Comparison of ENCODE assay signal across 28 cellular contexts in genomic region chr12:99627459-99627858, GRCh38. TPM values are rescaled to one million over a fixed set of nuclear protein-coding genes. Genes with fewer than 3 reads are reported as not detected.
DNase-seq lines count a peak whose midpoint lies in the region; ATAC-seq and TF ChIP-seq lines count a peak whose summit lies in the region.
"Had no signal": no experiment of that assay in that cellular context is flagged by ENCODE, and none has a peak within 500 bp of the region (broad histone marks: within the 10 kb centered on the region; RNA-seq: fewer than 3 reads in every experiment).

No MANE protein-coding gene starts in this region.

- no peaks in the 10 kb centered on the region for H3K36me3 Mint-ChIP-seq in effector memory CD8-positive, alpha-beta T cell (ENCODE audit: insufficient read depth)
- H3K36me3 Mint-ChIP-seq in activated CD8-positive, alpha-beta T cell treated with anti-CD3 and anti-CD28 coated beads, Interleukin-2, amount 10 ng/mL, durations not matched to agents 7 days and 5 days (ENCODE audit: low read depth), result no peaks in the 10 kb centered on the region
- H3K36me3 Mint-ChIP-seq: CD14-positive monocyte; CD4-positive, alpha-beta memory T cell; CD4-positive, CD25-positive, alpha-beta regulatory T cell; CD8-positive, alpha-beta memory T cell had no signal

- no peaks in the 10 kb centered on the region for H3K4me1 Mint-ChIP-seq in effector memory CD8-positive, alpha-beta T cell (ENCODE audit: low read depth in 2 of 2)
- H3K4me1 Mint-ChIP-seq in activated CD8-positive, alpha-beta T cell treated with anti-CD3 and anti-CD28 coated beads, Interleukin-2, amount 10 ng/mL, durations not matched to agents 7 days and 5 days (ENCODE audit: low read depth), result no peaks in the 10 kb centered on the region
- H3K4me1 Mint-ChIP-seq: CD14-positive monocyte; CD4-positive, alpha-beta memory T cell; CD4-positive, CD25-positive, alpha-beta regulatory T cell; CD8-positive, alpha-beta memory T cell had no signal

- H3K9ac ChIP-seq in Karpas-422 (ENCODE audit: low read length) (peak overlapping the region; percentile 21), SK-N-MC (ENCODE audit: insufficient read length) (no peak overlapping the region)
- H3K9ac ChIP-seq: BLaER1 had no signal

- no peaks in the 10 kb centered on the region for H3K79me2 ChIP-seq in Karpas-422 (ENCODE audit: low read length)

- H3K27ac ChIP-seq in 22Rv1 (no peak overlapping the region), Karpas-422 (ENCODE audit: low read length) (peak overlapping the region; percentile 79), SK-N-MC (no peak overlapping the region), right atrium auricular region (no peak overlapping the region)
- H3K27ac ChIP-seq: BLaER1 had no signal

- no peak overlapping the region for H3K4me3 Mint-ChIP-seq in effector memory CD8-positive, alpha-beta T cell
- no peak overlapping the region for H3K4me3 Mint-ChIP-seq in activated CD8-positive, alpha-beta T cell treated with anti-CD3 and anti-CD28 coated beads, Interleukin-2, amount 10 ng/mL, durations not matched to agents 7 days and 5 days
- H3K4me3 Mint-ChIP-seq: CD14-positive monocyte; CD4-positive, alpha-beta memory T cell; CD4-positive, CD25-positive, alpha-beta regulatory T cell; CD8-positive, alpha-beta memory T cell had no signal

- H3K9me2 ChIP-seq in Karpas-422 (replicated peaks; ENCODE audit: insufficient read depth, low read length), result no peaks in the 10 kb centered on the region

- no peak for ATAC-seq in effector memory CD8-positive, alpha-beta T cell (replicated peaks)
- ATAC-seq in activated CD8-positive, alpha-beta T cell treated with anti-CD3 and anti-CD28 coated beads, Interleukin-2, amount 10 ng/mL, durations not matched to agents 7 days and 5 days, result no peak
- ATAC-seq: GM12878 had no signal

- CTCF ChIA-PET in activated CD8-positive, alpha-beta T cell treated with anti-CD3 and anti-CD28 coated beads, Interleukin-2, amount 10 ng/mL, durations not matched to agents 7 days and 5 days (lab: Charles Lee), result no interaction called here

- no peaks in the 10 kb centered on the region for H4K20me1 ChIP-seq in Karpas-422 (ENCODE audit: insufficient read depth, low read depth, low read length)
- H4K20me1 ChIP-seq: BLaER1 had no signal

- H3K4me1 ChIP-seq in Karpas-422 (ENCODE audit: low read length) (peaks cover 68% of the 10 kb centered on the region), right atrium auricular region (no peaks in the 10 kb centered on the region)
- H3K4me1 ChIP-seq: BE2C had no signal

- H3K27ac Mint-ChIP-seq in effector memory CD8-positive, alpha-beta T cell, result no peak overlapping the region
- no peak overlapping the region for H3K27ac Mint-ChIP-seq in activated CD8-positive, alpha-beta T cell treated with anti-CD3 and anti-CD28 coated beads, Interleukin-2, amount 10 ng/mL, durations not matched to agents 7 days and 5 days
- H3K27ac Mint-ChIP-seq: CD14-positive monocyte; CD4-positive, alpha-beta memory T cell; CD4-positive, CD25-positive, alpha-beta regulatory T cell; CD8-positive, alpha-beta memory T cell had no signal

- H3K27me3 Mint-ChIP-seq in effector memory CD8-positive, alpha-beta T cell, result no peaks in the 10 kb centered on the region
- no peaks in the 10 kb centered on the region for H3K27me3 Mint-ChIP-seq in activated CD8-positive, alpha-beta T cell treated with anti-CD3 and anti-CD28 coated beads, Interleukin-2, amount 10 ng/mL, durations not matched to agents 7 days and 5 days (ENCODE audit: low read depth)
- H3K27me3 Mint-ChIP-seq: CD4-positive, alpha-beta memory T cell; CD4-positive, CD25-positive, alpha-beta regulatory T cell; CD8-positive, alpha-beta memory T cell had no signal

- in situ Hi-C loops in KBM-7 (cut with MboI; ENCODE audit: low pct_unique_long_range_greater_than_20kb, low sequenced_read_pairs), result no loop called here

- TF ChIP-seq CTCF in 22Rv1 (IDR thresholded peaks at IDR 0.05) (peak; percentile 21; the same call in 1 of the 2 replicates), right atrium auricular region (IDR thresholded peaks at IDR 0.05) (no peak)

- no peaks in the 10 kb centered on the region for H3K9me3 ChIP-seq in Karpas-422 (ENCODE audit: low read length)
- H3K9me3 ChIP-seq in SK-N-MC (ENCODE audit: low read depth, low read length), result no peaks in the 10 kb centered on the region
- H3K9me3 ChIP-seq in right atrium auricular region, result peaks cover 0 to 2% of the 10 kb centered on the region in 2 donors
- H3K9me3 ChIP-seq: BE2C had no signal

- DNase-seq in Karpas-422 (peak; percentile 58), NCI-H226 (peak; percentile 16), SK-N-MC (ENCODE audit: low read depth, low spot score) (peak; percentile 8), KBM-7 (no peak), right atrium auricular region (ENCODE audit: low spot score) (no peak)
- no peak for DNase-seq in effector memory CD8-positive, alpha-beta T cell
- no peak for DNase-seq in activated CD8-positive, alpha-beta T cell treated with anti-CD3 and anti-CD28 coated beads, Interleukin-2, amount 10 ng/mL, durations not matched to agents 7 days and 5 days
- DNase-seq: ACHN; BE2C; C1 segment of cervical spinal cord; CD4-positive, alpha-beta memory T cell; CD4-positive, CD25-positive, alpha-beta regulatory T cell; CD8-positive, alpha-beta memory T cell; COR-L47; DMS 273 treated with DMSO at 0.1 percent for 48 hours; DMS153; DMS53; DMS79; DND-41; EL; GDM1 had no signal

- H3K4me2 ChIP-seq in Karpas-422 (ENCODE audit: low read depth, low read length, poor library complexity, severe bottlenecking), result peak overlapping the region; percentile 53
- H3K4me2 ChIP-seq: BLaER1 had no signal

- peak overlapping the region; percentile 10 for H3K4me3 ChIP-seq in Karpas-422 (ENCODE audit: low read length)
- H3K4me3 ChIP-seq in SK-N-MC, result no peak overlapping the region
- H3K4me3 ChIP-seq in right atrium auricular region, result no peak overlapping the region
- H3K4me3 ChIP-seq: BLaER1, GM12878 had no signal

- H2AFZ ChIP-seq in Karpas-422 (ENCODE audit: low read length), result 0 out of 2 replicates have a peak overlapping the region, but pooled peaks have one; percentile 16

- no peaks in the 10 kb centered on the region for H3K27me3 ChIP-seq in Karpas-422 (ENCODE audit: low read length)
- H3K27me3 ChIP-seq in right atrium auricular region, result no peaks in the 10 kb centered on the region
- H3K27me3 ChIP-seq: BE2C, BLaER1 had no signal

- peaks cover 6 to 7% of the 10 kb centered on the region in 2 donors for H3K9me3 Mint-ChIP-seq in effector memory CD8-positive, alpha-beta T cell
- no peaks in the 10 kb centered on the region for H3K9me3 Mint-ChIP-seq in activated CD8-positive, alpha-beta T cell treated with anti-CD3 and anti-CD28 coated beads, Interleukin-2, amount 10 ng/mL, durations not matched to agents 7 days and 5 days (ENCODE audit: insufficient read depth)
- H3K9me3 Mint-ChIP-seq: CD14-positive monocyte had no signal

- POLR2A ChIA-PET in activated CD8-positive, alpha-beta T cell treated with anti-CD3 and anti-CD28 coated beads, Interleukin-2, amount 10 ng/mL, durations not matched to agents 7 days and 5 days (lab: Charles Lee), result no interaction called here

- H3K36me3 ChIP-seq in Karpas-422 (ENCODE audit: insufficient read depth, low read length), result no peaks in the 10 kb centered on the region; the same call in 1 of the 2 replicates
- H3K36me3 ChIP-seq in SK-N-MC (ENCODE audit: insufficient read depth, low read length), result no peaks in the 10 kb centered on the region
- H3K36me3 ChIP-seq in right atrium auricular region, result no peaks in the 10 kb centered on the region
- H3K36me3 ChIP-seq: BE2C had no signal

RNA-seq across cellular contexts. Expression of gene GARIN6, which starts 20.1 kb away (rescaled TPM):
- total RNA-seq in Karpas-422 (2014; rRNA removed; shearing (Covaris generic); ENCODE audit: low replicate concordance), result not detected in 2 replicates
- total RNA-seq in right atrium auricular region, result not detected
- not detected for total RNA-seq in activated CD8-positive, alpha-beta T cell treated with anti-CD3 and anti-CD28 coated beads, Interleukin-2, amount 10 ng/mL, durations not matched to agents 7 days and 5 days
- total RNA-seq: A673; CD4-positive, alpha-beta memory T cell; CD4-positive, CD25-positive, alpha-beta regulatory T cell; CD8-positive, alpha-beta memory T cell; Daoy; G401; GM12878 had no signal

Comparison
In these comparisons a context has a peak if more than half of its experiments do, and no peak if none do; other contexts are left out.
1. DNase-seq: peak in Karpas-422 (single experiment), NCI-H226 (single experiment) and SK-N-MC (single experiment); none in effector memory CD8-positive, alpha-beta T cell (0 of 3), KBM-7 (single experiment), right atrium auricular region (single experiment) and activated CD8-positive, alpha-beta T cell treated with anti-CD3 and anti-CD28 coated beads, Interleukin-2, amount 10 ng/mL, durations not matched to agents 7 days and 5 days (single experiment).